Comparison of ENCODE assay signal across 1 cellular context in genomic region chr1:108828074-108828961, GRCh38.
A peak's percentile ranks its signal among the peaks of the same experiment; 100 is the strongest.
TF ChIP-seq lines count a peak whose summit lies in the region.

No MANE protein-coding gene starts in this region.

TF ChIP-seq in HepG2, 621 proteins besides CTCF, POLR2A, EP300 and RAD21 (continued from another document):
- TF ChIP-seq ZNF263 (CRISPR knock-in tag; IDR thresholded peaks at IDR 0.05) (peak; percentile 78), DNMT3B (CRISPR knock-in tag; conservative IDR thresholded peaks at IDR 0.05) (no peak), NFE2 (CRISPR knock-in tag; IDR thresholded peaks at IDR 0.05) (no peak), ADNP (CRISPR knock-in tag; IDR thresholded peaks at IDR 0.05) (no peak), CHD2 (IDR thresholded peaks at IDR 0.05; ENCODE audit: low read depth, low read length) (no peak), ZNF7 (CRISPR knock-in tag; IDR thresholded peaks at IDR 0.05) (no peak), ZNF878 (CRISPR knock-in tag; IDR thresholded peaks at IDR 0.05) (no peak), ZNF333 (CRISPR knock-in tag; IDR thresholded peaks at IDR 0.05; ENCODE audit: borderline replicate concordance) (no peak), MEF2D (CRISPR knock-in tag; IDR thresholded peaks at IDR 0.05) (no peak), STAG1 (CRISPR knock-in tag; IDR thresholded peaks at IDR 0.05) (peak; percentile 66), SMC3 (IDR thresholded peaks at IDR 0.05; ENCODE audit: low read length) (peak; percentile 92), FOSL2 (CRISPR knock-in tag; IDR thresholded peaks at IDR 0.05) (no peak), FOXP4 (CRISPR knock-in tag; IDR thresholded peaks at IDR 0.05) (peak; percentile 10; the same call in 1 of the 2 replicates), ZNF737 (CRISPR knock-in tag; IDR thresholded peaks at IDR 0.05; ENCODE audit: borderline replicate concordance) (no peak), PRPF4 (IDR thresholded peaks at IDR 0.05; ENCODE audit: low read depth, low read length, poor library complexity, severe bottlenecking) (no peak)
- TF ChIP-seq, protein P1, sequence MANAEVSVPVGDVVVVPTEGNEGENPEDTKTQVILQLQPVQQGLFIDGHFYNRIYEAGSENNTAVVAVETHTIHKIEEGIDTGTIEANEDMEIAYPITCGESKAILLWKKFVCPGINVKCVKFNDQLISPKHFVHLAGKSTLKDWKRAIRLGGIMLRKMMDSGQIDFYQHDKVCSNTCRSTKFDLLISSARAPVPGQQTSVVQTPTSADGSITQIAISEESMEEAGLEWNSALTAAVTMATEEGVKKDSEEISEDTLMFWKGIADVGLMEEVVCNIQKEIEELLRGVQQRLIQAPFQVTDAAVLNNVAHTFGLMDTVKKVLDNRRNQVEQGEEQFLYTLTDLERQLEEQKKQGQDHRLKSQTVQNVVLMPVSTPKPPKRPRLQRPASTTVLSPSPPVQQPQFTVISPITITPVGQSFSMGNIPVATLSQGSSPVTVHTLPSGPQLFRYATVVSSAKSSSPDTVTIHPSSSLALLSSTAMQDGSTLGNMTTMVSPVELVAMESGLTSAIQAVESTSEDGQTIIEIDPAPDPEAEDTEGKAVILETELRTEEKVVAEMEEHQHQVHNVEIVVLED (CRISPR knock-in tag; IDR thresholded peaks at IDR 0.05; ENCODE audit: borderline replicate concordance) = no peak
